Comparison of ENCODE assay signal across 12 cellular contexts in the genomic region with DNA sequence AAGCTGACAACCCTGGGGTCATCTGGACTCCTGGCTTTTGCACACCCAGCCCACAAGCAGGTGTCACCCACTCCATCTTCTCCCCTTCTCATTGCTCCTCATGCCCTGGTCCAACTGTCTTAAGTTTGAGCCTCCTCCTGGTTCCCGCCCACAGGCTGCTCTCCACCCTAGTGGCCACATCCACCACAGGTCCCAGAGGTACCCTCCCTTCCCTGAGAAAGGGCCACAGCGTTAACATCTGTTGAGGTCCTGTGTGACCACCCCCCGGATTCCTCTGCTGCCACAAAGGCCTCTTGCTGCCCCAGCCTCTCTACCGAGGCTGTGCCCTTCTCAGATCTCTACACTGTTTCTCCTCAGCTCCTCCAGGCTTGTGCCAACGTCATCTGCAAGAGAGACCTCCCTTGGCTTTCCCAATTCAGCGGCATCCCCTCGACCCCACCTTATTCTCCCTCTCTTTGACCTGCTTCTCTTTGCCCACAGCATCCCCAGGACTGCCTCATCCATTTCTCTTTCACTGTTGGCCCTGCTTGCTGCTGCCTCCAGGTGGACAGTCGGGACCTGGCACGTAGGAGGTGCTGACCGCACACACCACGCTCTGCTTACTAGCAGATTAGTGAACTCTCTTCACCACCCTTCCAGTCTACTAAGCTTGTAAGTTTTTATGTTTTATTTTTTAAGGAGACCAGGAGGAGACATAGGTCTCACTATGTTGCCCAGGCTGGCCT. TPM values are rescaled to one million over a fixed set of nuclear protein-coding genes. Genes with fewer than 3 reads are reported as not detected.
A peak's percentile ranks its signal among the peaks of the same experiment; 100 is the strongest.
DNase-seq lines count a peak whose midpoint lies in the region; ATAC-seq and TF ChIP-seq lines count a peak whose summit lies in the region.
"Had no signal": no experiment of that assay in that cellular context is flagged by ENCODE, and none has a peak within 500 bp of the region (broad histone marks: within the 10 kb centered on the region; RNA-seq: fewer than 3 reads in every experiment).

No MANE protein-coding gene starts in this region.

- no peak for DNase-seq in activated naive CD4-positive, alpha-beta T cell treated with anti-CD3 and anti-CD28 coated beads, Interleukin-2, amount 10 ng/mL, durations not matched to agents 7 days and 5 days
- DNase-seq in activated naive CD4-positive, alpha-beta T cell (lab: John Stamatoyannopoulos, UW) = no peak
- DNase-seq in OCI-LY7 (ENCODE audit: low spot score) (no peak), epithelial cell of esophagus (ENCODE audit: low read depth) (peak; percentile 30), osteocyte (ENCODE audit: extremely low spot score, unreplicated experiment) (no peak), ecto neural progenitor cell (ENCODE audit: low spot score) (no peak)
- DNase-seq in central memory CD4-positive, alpha-beta T cell = no peak
- DNase-seq: COR-L47, hypothalamus, NCI-H187, pancreas had no signal

- no peak for TF ChIP-seq EP300 in gastroesophageal sphincter (IDR thresholded peaks at IDR 0.05)

- no peak overlapping the region for H3K4me2 ChIP-seq in OCI-LY7 (ENCODE audit: low read length)

- TF ChIP-seq CTCF in OCI-LY7 (conservative IDR thresholded peaks at IDR 0.05; ENCODE audit: low read length) (0 out of 2 replicates have a peak, but pooled peaks have one; percentile 25), epithelial cell of esophagus (IDR thresholded peaks at IDR 0.05; ENCODE audit: insufficient read depth, low read depth, low read length, missing control alignments) (peak; percentile 33), osteocyte (IDR thresholded peaks at IDR 0.05) (peak; percentile 36), gastroesophageal sphincter (IDR thresholded peaks at IDR 0.05) (no peak)

- POLR2A ChIA-PET in OCI-LY7 (lab: Charles Lee) = no interaction called here

- H3K79me2 ChIP-seq in OCI-LY7 (ENCODE audit: insufficient read depth, low read depth, low read length) = no peaks in the 10 kb centered on the region

- BruUV-seq in OCI-LY7 (replicated peaks; lab: Mats Ljungman, UMichigan) = no TSS peak

- no peak for ATAC-seq in gastroesophageal sphincter
- ATAC-seq: pancreas had no signal

- peak overlapping the region; percentile 17 for H3K27ac Mint-ChIP-seq in activated naive CD4-positive, alpha-beta T cell treated with anti-CD3 and anti-CD28 coated beads, Interleukin-2, amount 10 ng/mL, durations not matched to agents 7 days and 5 days
- no peak overlapping the region for H3K27ac Mint-ChIP-seq in osteocyte (ENCODE audit: unreplicated experiment)

- intact Hi-C loops in OCI-LY7 (cut with micrococcal nuclease; ENCODE audit: unreplicated experiment) = no loop called here

- H3K4me1 Mint-ChIP-seq in activated naive CD4-positive, alpha-beta T cell treated with anti-CD3 and anti-CD28 coated beads, Interleukin-2, amount 10 ng/mL, durations not matched to agents 7 days and 5 days = peaks cover 21% of the 10 kb centered on the region
- H3K4me1 Mint-ChIP-seq in osteocyte (ENCODE audit: unreplicated experiment) = peaks cover 23% of the 10 kb centered on the region

- no peak overlapping the region for H3K27ac ChIP-seq in OCI-LY7 (ENCODE audit: low read depth, low read length, poor library complexity, severe bottlenecking)
- H3K27ac ChIP-seq in gastroesophageal sphincter = no peak overlapping the region
- H3K27ac ChIP-seq: pancreas had no signal

- no peaks in the 10 kb centered on the region for H3K27me3 Mint-ChIP-seq in activated naive CD4-positive, alpha-beta T cell treated with anti-CD3 and anti-CD28 coated beads, Interleukin-2, amount 10 ng/mL, durations not matched to agents 7 days and 5 days
- no peaks in the 10 kb centered on the region for H3K27me3 Mint-ChIP-seq in osteocyte (ENCODE audit: unreplicated experiment)

- WGBS in gastroesophageal sphincter (ENCODE audit: low coverage in 1 of 2), 2 donors = 76 to 83% methylated on average over 4 to 11 of the region's 11 CpGs

- H3K27me3 ChIP-seq in gastroesophageal sphincter = no peaks in the 10 kb centered on the region
- H3K27me3 ChIP-seq: pancreas had no signal

- H3K9me3 Mint-ChIP-seq in activated naive CD4-positive, alpha-beta T cell treated with anti-CD3 and anti-CD28 coated beads, Interleukin-2, amount 10 ng/mL, durations not matched to agents 7 days and 5 days = no peaks in the 10 kb centered on the region
- H3K9me3 Mint-ChIP-seq in osteocyte (ENCODE audit: unreplicated experiment) = no peaks in the 10 kb centered on the region

- no peak for TF ChIP-seq POLR2A in gastroesophageal sphincter (IDR thresholded peaks at IDR 0.05)

- peaks cover 93% of the 10 kb centered on the region for H3K36me3 ChIP-seq in OCI-LY7 (ENCODE audit: insufficient read depth, low read length)
- peaks cover 0 to 98% of the 10 kb centered on the region in 2 donors for H3K36me3 ChIP-seq in gastroesophageal sphincter

- H3K4me3 ChIP-seq in OCI-LY7 (ENCODE audit: low read depth, low read length, poor library complexity, severe bottlenecking) (no peak overlapping the region), epithelial cell of esophagus (ENCODE audit: low read length) (no peak overlapping the region), gastroesophageal sphincter (no peak overlapping the region)
- H3K4me3 ChIP-seq: pancreas had no signal

- H4K20me1 ChIP-seq in OCI-LY7 (ENCODE audit: insufficient read depth, low read length) = no peaks in the 10 kb centered on the region

- no peak overlapping the region for H2AFZ ChIP-seq in OCI-LY7 (ENCODE audit: low read length)

- no peaks in the 10 kb centered on the region for H3K9me2 ChIP-seq in OCI-LY7 (ENCODE audit: insufficient read depth, low read length)

- CTCF ChIA-PET in activated naive CD4-positive, alpha-beta T cell treated with anti-CD3 and anti-CD28 coated beads, Interleukin-2, amount 10 ng/mL, durations not matched to agents 7 days and 5 days (lab: Charles Lee) = interaction anchor here (1.1 kb wide), 1 partner anchor 11 kb away, joined by 3 read pairs; no protein-coding TSS in a partner anchor
- CTCF ChIA-PET in OCI-LY7 (lab: Charles Lee; ENCODE audit: unreplicated experiment) = no interaction called here

- H3K4me1 ChIP-seq in OCI-LY7 (ENCODE audit: insufficient read depth, low read length, poor library complexity, severe bottlenecking) (no peaks in the 10 kb centered on the region), gastroesophageal sphincter (peaks cover 0 to 28% (median 0%) of the 10 kb centered on the region in 3 donors)
- H3K4me1 ChIP-seq: pancreas had no signal

- no peaks in the 10 kb centered on the region for H3K9me3 ChIP-seq in OCI-LY7 (ENCODE audit: low read length)
- H3K9me3 ChIP-seq in gastroesophageal sphincter = no peaks in the 10 kb centered on the region
- H3K9me3 ChIP-seq: pancreas had no signal

- peaks cover 47% of the 10 kb centered on the region for H3K36me3 Mint-ChIP-seq in activated naive CD4-positive, alpha-beta T cell treated with anti-CD3 and anti-CD28 coated beads, Interleukin-2, amount 10 ng/mL, durations not matched to agents 7 days and 5 days
- peaks cover 30% of the 10 kb centered on the region for H3K36me3 Mint-ChIP-seq in osteocyte (ENCODE audit: unreplicated experiment)

- H3K4me3 Mint-ChIP-seq in activated naive CD4-positive, alpha-beta T cell treated with anti-CD3 and anti-CD28 coated beads, Interleukin-2, amount 10 ng/mL, durations not matched to agents 7 days and 5 days = no peak overlapping the region
- no peak overlapping the region for H3K4me3 Mint-ChIP-seq in osteocyte (ENCODE audit: unreplicated experiment)

RNA-seq across cellular contexts. Expression of a gene that starts 33.3 kb away (rescaled TPM):
- 111 and 113 TPM in 2 replicates for total RNA-seq in OCI-LY7 (2014; rRNA removed; shearing (Covaris generic))
- 229 and 288 TPM in 2 replicates for total RNA-seq in OCI-LY7 (2022)
- total RNA-seq in osteocyte = 77.6 and 81.8 TPM in 2 replicates
- total RNA-seq in gastroesophageal sphincter = 10 to 100 TPM; 18.6 to 57.4 (median 35.2) TPM

RNA-seq across cellular contexts. Expression of a gene that starts 33.3 kb away (rescaled TPM):
- total RNA-seq in OCI-LY7 (2014; rRNA removed; shearing (Covaris generic)) = 72.4 and 104 TPM in 2 replicates
- 53.3 and 63.9 TPM in 2 replicates for total RNA-seq in OCI-LY7 (2022)
- 26.9 and 27.0 TPM in 2 replicates for total RNA-seq in osteocyte
- total RNA-seq in gastroesophageal sphincter = 10 to 100 TPM; 15.9 to 24.0 (median 19.2) TPM

RNA-seq across cellular contexts. Expression of a gene that starts 59.0 kb away (rescaled TPM):
- 8.6 and 16.1 TPM in 2 replicates for total RNA-seq in OCI-LY7 (2014; rRNA removed; shearing (Covaris generic))
- total RNA-seq in OCI-LY7 (2022) = 14.8 and 15.5 TPM in 2 replicates
- 68.8 and 68.9 TPM in 2 replicates for total RNA-seq in osteocyte
- total RNA-seq in gastroesophageal sphincter = 10 to 100 TPM; 22.7 to 48.5 (median 33.2) TPM

Comparison
In these comparisons a context has a peak if more than half of its experiments do, and no peak if none do; other contexts are left out.
1. CTCF ChIP-seq: peak in OCI-LY7 (single experiment), epithelial cell of esophagus (single experiment) and osteocyte (single experiment); none in gastroesophageal sphincter (0 of 4).